In the genomic region with DNA sequence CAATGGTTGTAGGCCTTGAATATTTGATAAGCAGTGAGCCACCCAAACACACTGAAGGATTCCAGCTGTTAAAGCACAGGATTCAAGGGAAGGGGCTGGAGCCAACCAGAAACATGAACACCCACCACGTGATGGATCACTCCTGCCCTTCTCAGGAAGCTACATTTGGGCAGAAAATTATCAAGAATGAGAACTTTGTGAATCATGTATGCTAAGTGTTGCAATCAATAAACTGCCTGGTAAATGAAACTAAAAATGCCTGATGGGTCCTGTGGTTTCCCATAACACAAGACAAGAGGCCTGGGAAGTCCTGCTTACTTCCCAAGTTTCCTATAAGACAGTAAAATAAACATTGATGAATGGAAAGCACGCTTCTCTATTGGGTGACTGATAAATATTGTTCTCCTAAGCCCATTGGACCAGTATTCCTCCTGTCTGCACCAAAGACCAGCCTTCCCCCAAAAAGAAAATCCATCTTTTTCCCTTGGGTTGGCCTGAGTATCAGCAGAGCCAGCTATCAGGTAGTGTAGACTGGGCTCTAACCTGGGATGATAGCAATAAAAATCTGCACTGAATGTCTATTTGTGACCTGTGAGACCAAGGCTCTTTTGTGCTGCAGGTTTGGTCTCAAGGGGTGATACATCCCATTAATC, we compare ENCODE assay signal across 20 cellular contexts.
A peak's percentile ranks its signal among the peaks of the same experiment; 100 is the strongest.
DNase-seq lines count a peak whose midpoint lies in the region; ATAC-seq and TF ChIP-seq lines count a peak whose summit lies in the region.
"Had no signal": no experiment of that assay in that cellular context is flagged by ENCODE, and none has a peak within 500 bp of the region (broad histone marks: within the 10 kb centered on the region; RNA-seq: fewer than 3 reads in every experiment).

No MANE protein-coding gene starts in this region.

- TF ChIP-seq RAD21 in SK-N-SH (IDR thresholded peaks at IDR 0.05; ENCODE audit: low read length), result no peak

- no peaks in the 10 kb centered on the region for H3K27me3 Mint-ChIP-seq in activated T-helper 2 cell treated with anti-CD3 and anti-CD28 coated beads, Interferon-gamma antibody, Interleukin-2, Interleukin-4, amounts not matched to agents 10 μg/mL and 5 μg/mL and 100 μg/mL, durations not matched to agents 14 hours and 24 hours and 36 hours (ENCODE audit: low read depth)
- H3K27me3 Mint-ChIP-seq: activated naive CD4-positive, alpha-beta T cell treated with anti-CD3 and anti-CD28 coated beads, Interleukin-2, amount 50 U/mL, for 24 hours had no signal

- peak overlapping the region; percentile 48 for H3K27ac Mint-ChIP-seq in activated T-helper 2 cell treated with anti-CD3 and anti-CD28 coated beads, Interferon-gamma antibody, Interleukin-2, Interleukin-4, amounts not matched to agents 10 μg/mL and 5 μg/mL and 100 μg/mL, durations not matched to agents 14 hours and 24 hours and 36 hours
- H3K27ac Mint-ChIP-seq: activated naive CD4-positive, alpha-beta T cell treated with anti-CD3 and anti-CD28 coated beads, Interleukin-2, amount 50 U/mL, for 24 hours; endodermal cell; T-helper 1 cell treated with Interleukin-12 subunit alpha and Interleukin-12 subunit beta and Interleukin-4 antibody, amounts not matched to agents 30 μg/mL and 1 μg/mL, for 36 hours had no signal

- no peak overlapping the region for H2AFZ ChIP-seq in SK-N-SH (ENCODE audit: low read depth)

- DNase-seq in SK-N-SH (no peak), foreskin fibroblast (peak; percentile 58 to 69), skeletal muscle cell (ENCODE audit: low read depth) (peak; percentile 52), H4 (ENCODE audit: low spot score) (no peak), spleen (no peak)
- DNase-seq in activated T-helper 2 cell treated with anti-CD3 and anti-CD28 coated beads, Interferon-gamma antibody, Interleukin-2, Interleukin-4, amounts not matched to agents 10 μg/mL and 5 μg/mL and 100 μg/mL, durations not matched to agents 14 hours and 24 hours and 36 hours (ENCODE audit: low spot score), result no peak
- DNase-seq: 8988T; activated CD8-positive, alpha-beta memory T cell treated with anti-CD3 and anti-CD28 coated beads, Interleukin-2, amount 50 U/mL, for 4 hours; caudate nucleus; endodermal cell; islet precursor cell; NCI-H2029; NCI-H69 had no signal

- no peak overlapping the region for H3K9ac ChIP-seq in SK-N-SH

- H4K20me1 ChIP-seq in SK-N-SH (ENCODE audit: insufficient read depth), result no peaks in the 10 kb centered on the region

- TF ChIP-seq CTCF in SK-N-SH (IDR thresholded peaks at IDR 0.05) (no peak), foreskin fibroblast (IDR thresholded peaks at IDR 0.05; ENCODE audit: low read depth, low read length) (no peak), spleen (IDR thresholded peaks at IDR 0.05 in 8 of 11, conservative IDR thresholded peaks at IDR 0.05 in 3 of 11) (no peak)

- H3K9me2 ChIP-seq in SK-N-SH, result no peaks in the 10 kb centered on the region

- H3K36me3 Mint-ChIP-seq in activated T-helper 2 cell treated with anti-CD3 and anti-CD28 coated beads, Interferon-gamma antibody, Interleukin-2, Interleukin-4, amounts not matched to agents 10 μg/mL and 5 μg/mL and 100 μg/mL, durations not matched to agents 14 hours and 24 hours and 36 hours (ENCODE audit: low read depth), result peaks cover 64% of the 10 kb centered on the region

- no peak for TF ChIP-seq POLR2A in spleen (IDR thresholded peaks at IDR 0.05)

- H3K9me3 ChIP-seq in SK-N-SH, result no peaks in the 10 kb centered on the region
- peaks cover 0 to 31% (median 21%) of the 10 kb centered on the region in 8 donors for H3K9me3 ChIP-seq in spleen

- TF ChIP-seq EP300 in SK-N-SH (IDR thresholded peaks at IDR 0.05; ENCODE audit: borderline replicate concordance in 1 of 2, low read depth in 1 of 2, low read length in 1 of 2), result no peak

- 60% methylated on average over 2 of the region's 2 CpGs for WGBS in SK-N-SH (ENCODE audit: low lambda C conversion rate)
- 39 to 44% (median 41%) methylated on average over 2 of the region's 2 CpGs for whole genome bisulfite sequencing in spleen, 5 donors

- intact Hi-C loops in activated T-helper 2 cell treated with anti-CD3 and anti-CD28 coated beads, Interferon-gamma antibody, Interleukin-2, Interleukin-4, amounts not matched to agents 10 μg/mL and 5 μg/mL and 100 μg/mL, durations not matched to agents 14 hours and 24 hours and 36 hours (cut with micrococcal nuclease), result no loop called here
- intact Hi-C loops in spleen (cut with DNase I; ENCODE audit: low total_unique reads), result no loop called here

- no peak overlapping the region for H3K27ac ChIP-seq in SK-N-SH (ENCODE audit: low read depth in 2 of 2, low read length in 1 of 2)
- no peak overlapping the region for H3K27ac ChIP-seq in spleen
- H3K27ac ChIP-seq: HL-60 had no signal

- CTCF ChIA-PET in SK-N-SH (lab: Yijun Ruan, JAX), result interaction anchor here (0.5 kb wide), 1 partner anchor 291 kb away, joined by 3 read pairs; no protein-coding TSS in a partner anchor

- H3K4me1 ChIP-seq in SK-N-SH (ENCODE audit: control insufficient read depth in 1 of 2, insufficient read depth in 2 of 2, low read depth in 1 of 2, low read length in 1 of 2) (peaks cover 0 to 10% of the 10 kb centered on the region in 2 experiments; a peak in 2 of 4 replicates), spleen (peaks cover under 1 to 55% (median 15%) of the 10 kb centered on the region in 6 donors)

- peaks cover 13% of the 10 kb centered on the region for H3K9me3 Mint-ChIP-seq in activated T-helper 2 cell treated with anti-CD3 and anti-CD28 coated beads, Interferon-gamma antibody, Interleukin-2, Interleukin-4, amounts not matched to agents 10 μg/mL and 5 μg/mL and 100 μg/mL, durations not matched to agents 14 hours and 24 hours and 36 hours

- POLR2A ChIA-PET in SK-N-SH (lab: Yijun Ruan, JAX), result no interaction called here

- no peak overlapping the region for H3K4me2 ChIP-seq in SK-N-SH

- H3K79me2 ChIP-seq in SK-N-SH (ENCODE audit: insufficient read depth), result peaks cover under 1% of the 10 kb centered on the region; the same call in 1 of the 2 replicates

- H3K27me3 ChIP-seq in SK-N-SH (ENCODE audit: insufficient read depth) (no peaks in the 10 kb centered on the region), spleen (replicated peaks in 1 of 7) (no peaks in the 10 kb centered on the region)

- peaks cover 8% of the 10 kb centered on the region for H3K4me1 Mint-ChIP-seq in activated T-helper 2 cell treated with anti-CD3 and anti-CD28 coated beads, Interferon-gamma antibody, Interleukin-2, Interleukin-4, amounts not matched to agents 10 μg/mL and 5 μg/mL and 100 μg/mL, durations not matched to agents 14 hours and 24 hours and 36 hours (ENCODE audit: low read depth)

- ATAC-seq in SK-N-SH treated with all-trans-retinoic acid at 6 μM for 48 hours (no peak), GM21737 (IDR thresholded peaks at IDR 0.05; ENCODE audit: unreplicated experiment) (no peak)
- ATAC-seq: activated CD4-positive, CD25-positive, alpha-beta regulatory T cell treated with anti-CD3 and anti-CD28 coated beads, Interleukin-2, amount 50 U/mL, for 24 hours; Panc1 had no signal

- H3K36me3 ChIP-seq in SK-N-SH (replicated peaks in 1 of 2; ENCODE audit: control insufficient read depth in 1 of 2, insufficient read depth in 2 of 2, low read length in 1 of 2), result peaks cover 28 to 46% of the 10 kb centered on the region in 2 experiments
- H3K36me3 ChIP-seq in spleen, result peaks cover 0 to 57% (median 40%) of the 10 kb centered on the region in 6 donors

- no peak overlapping the region for H3K4me3 Mint-ChIP-seq in activated T-helper 2 cell treated with anti-CD3 and anti-CD28 coated beads, Interferon-gamma antibody, Interleukin-2, Interleukin-4, amounts not matched to agents 10 μg/mL and 5 μg/mL and 100 μg/mL, durations not matched to agents 14 hours and 24 hours and 36 hours (ENCODE audit: low read depth)
- H3K4me3 Mint-ChIP-seq: activated naive CD4-positive, alpha-beta T cell treated with anti-CD3 and anti-CD28 coated beads, Interleukin-2, amount 50 U/mL, for 24 hours; endodermal cell; T-helper 1 cell treated with Interleukin-12 subunit alpha and Interleukin-12 subunit beta and Interleukin-4 antibody, amounts not matched to agents 30 μg/mL and 1 μg/mL, for 36 hours had no signal

- peaks cover 20% of the 10 kb centered on the region for H3F3A ChIP-seq in SK-N-SH (replicated peaks; ENCODE audit: insufficient read depth)

- H3K4me3 ChIP-seq in SK-N-SH (ENCODE audit: low read depth in 2 of 2, low read length in 1 of 2) (no peak overlapping the region), foreskin fibroblast (ENCODE audit: low read depth in 1 of 2, low read length in 2 of 2) (no peak overlapping the region), skeletal muscle cell (ENCODE audit: low read depth, low read length) (no peak overlapping the region), spleen (no peak overlapping the region)

TF ChIP-seq in SK-N-SH, 30 proteins besides CTCF, POLR2A, EP300 and RAD21:
- TF ChIP-seq POLR2AphosphoS5 (IDR thresholded peaks at IDR 0.05; ENCODE audit: low read depth, low read length), result 0 out of 2 replicates have a peak, but pooled peaks have one; percentile 10
- TF ChIP-seq, protein P1, sequence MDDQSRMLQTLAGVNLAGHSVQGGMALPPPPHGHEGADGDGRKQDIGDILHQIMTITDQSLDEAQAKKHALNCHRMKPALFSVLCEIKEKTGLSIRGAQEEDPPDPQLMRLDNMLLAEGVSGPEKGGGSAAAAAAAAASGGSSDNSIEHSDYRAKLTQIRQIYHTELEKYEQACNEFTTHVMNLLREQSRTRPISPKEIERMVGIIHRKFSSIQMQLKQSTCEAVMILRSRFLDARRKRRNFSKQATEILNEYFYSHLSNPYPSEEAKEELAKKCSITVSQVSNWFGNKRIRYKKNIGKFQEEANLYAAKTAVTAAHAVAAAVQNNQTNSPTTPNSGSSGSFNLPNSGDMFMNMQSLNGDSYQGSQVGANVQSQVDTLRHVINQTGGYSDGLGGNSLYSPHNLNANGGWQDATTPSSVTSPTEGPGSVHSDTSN (IDR thresholded peaks at IDR 0.05), result no peak

TF ChIP-seq in SK-N-SH treated with all-trans-retinoic acid at 6 μM for 48 hours, 23 proteins besides CTCF, POLR2A, EP300 and RAD21 (continues in another document):
- TF ChIP-seq CSRNP3 (CRISPR knock-in tag; IDR thresholded peaks at IDR 0.05) (no peak), RARB (CRISPR knock-in tag; IDR thresholded peaks at IDR 0.05) (no peak), ZNF8 (CRISPR knock-in tag; IDR thresholded peaks at IDR 0.05) (no peak), TCF4 (CRISPR knock-in tag; IDR thresholded peaks at IDR 0.05; ENCODE audit: borderline replicate concordance) (no peak), TOX (CRISPR knock-in tag; IDR thresholded peaks at IDR 0.05; ENCODE audit: borderline replicate concordance) (no peak)

Comparison
In these comparisons a context has a peak if more than half of its experiments do, and no peak if none do; other contexts are left out.
1. DNase-seq: peak in foreskin fibroblast (2 of 2) and skeletal muscle cell (single experiment); none in SK-N-SH (single experiment), activated T-helper 2 cell treated with anti-CD3 and anti-CD28 coated beads, Interferon-gamma antibody, Interleukin-2, Interleukin-4, amounts not matched to agents 10 μg/mL and 5 μg/mL and 100 μg/mL, durations not matched to agents 14 hours and 24 hours and 36 hours (single experiment), H4 (single experiment) and spleen (single experiment).